In genomic region chr21:45269861-45270260, GRCh38 we compare ENCODE assay signal across 1 cellular context.
TF ChIP-seq lines count a peak whose summit lies in the region.

No MANE protein-coding gene starts in this region.

TF ChIP-seq in WTC11, 78 proteins besides CTCF, POLR2A, EP300 and RAD21 (continued from another document):
- TF ChIP-seq AR (CRISPR knock-in tag; IDR thresholded peaks at IDR 0.05) (no peak), ZNF423 (CRISPR knock-in tag; IDR thresholded peaks at IDR 0.05) (no peak), NFATC4 (CRISPR knock-in tag; IDR thresholded peaks at IDR 0.05) (no peak), MXD4 (CRISPR knock-in tag; IDR thresholded peaks at IDR 0.05; ENCODE audit: borderline replicate concordance) (no peak), ZNF281 (CRISPR knock-in tag; IDR thresholded peaks at IDR 0.05) (no peak), SP1 (CRISPR knock-in tag; conservative IDR thresholded peaks at IDR 0.05) (no peak), RELA (CRISPR knock-in tag; IDR thresholded peaks at IDR 0.05; ENCODE audit: borderline replicate concordance) (no peak), CREM (CRISPR knock-in tag; IDR thresholded peaks at IDR 0.05) (no peak), USF2 (CRISPR knock-in tag; IDR thresholded peaks at IDR 0.05) (no peak), ZNF121 (CRISPR knock-in tag; IDR thresholded peaks at IDR 0.05) (no peak), GABPB1 (CRISPR knock-in tag; IDR thresholded peaks at IDR 0.05) (no peak)
